22 cellular contexts compared by ENCODE assay signal in genomic region chr5:153797484-153797883, GRCh38.
A peak's percentile ranks its signal among the peaks of the same experiment; 100 is the strongest.
DNase-seq lines count a peak whose midpoint lies in the region; ATAC-seq, FAIRE-seq and TF ChIP-seq lines count a peak whose summit lies in the region.
"Had no signal": no experiment of that assay in that cellular context is flagged by ENCODE, and none has a peak within 500 bp of the region (broad histone marks: within the 10 kb centered on the region; RNA-seq: fewer than 3 reads in every experiment).

No MANE protein-coding gene starts in this region.

- WGBS in gastroesophageal sphincter (ENCODE audit: low coverage in 1 of 2), 2 donors, result 81 to 85% methylated on average over 2 to 3 of the region's 3 CpGs

- no peak for TF ChIP-seq CTCF in gastroesophageal sphincter (IDR thresholded peaks at IDR 0.05)

- TF ChIP-seq EP300 in gastroesophageal sphincter (IDR thresholded peaks at IDR 0.05), result no peak

- H3K27ac Mint-ChIP-seq in T-cell, result no peak overlapping the region
- H3K27ac Mint-ChIP-seq: activated naive CD4-positive, alpha-beta T cell treated with anti-CD3 and anti-CD28 coated beads, Interleukin-2, amount 50 U/mL, for 72 hours; stimulated activated naive CD8-positive, alpha-beta T cell treated with anti-CD3 and anti-CD28 coated beads, Interleukin-15, Interleukin-2, amounts not matched to agents 100 ng/mL and 50 ng/mL, for 24 hours had no signal

- peak; percentile 5 for DNase-seq in GM12892 (ENCODE audit: insufficient read length)
- DNase-seq in Kasumi-1 (lab: John Stamatoyannopoulos, UW), result no peak
- DNase-seq in T-cell, result no peak
- DNase-seq in stimulated activated CD4-positive, alpha-beta T cell treated with anti-CD3 and anti-CD28 coated beads, Interleukin-12 subunit alpha, Interleukin-12 subunit beta, amount 100 ng/mL, for 4 hours, result no peak
- DNase-seq: activated CD4-positive, CD25-positive, alpha-beta regulatory T cell; COR-L47; hypothalamus; left colon; NCI-H1694; NCI-H524 treated with DMSO at 0.1 percent for 48 hours; small intestine had no signal

- no peaks in the 10 kb centered on the region for H3K36me3 ChIP-seq in gastroesophageal sphincter
- H3K36me3 ChIP-seq: HAP-1, vagina had no signal

- CTCF ChIA-PET in T-cell (lab: Charles Lee), result no interaction called here

- peak; percentile 95 for ATAC-seq in GM19035 (IDR thresholded peaks at IDR 0.05; ENCODE audit: unreplicated experiment)
- ATAC-seq in HG02610 (IDR thresholded peaks at IDR 0.05; ENCODE audit: unreplicated experiment), result peak; percentile 75
- peak; percentile 99 for ATAC-seq in HG03442 (IDR thresholded peaks at IDR 0.05; ENCODE audit: unreplicated experiment)
- ATAC-seq in gastroesophageal sphincter, result no peak
- no peak for ATAC-seq in T-cell (replicated peaks in 1 of 4)
- ATAC-seq: activated naive CD4-positive, alpha-beta T cell treated with anti-CD3 and anti-CD28 coated beads, Interleukin-2, amount 50 U/mL, for 72 hours; left colon had no signal

- TF ChIP-seq POLR2A in GM12892 (IDR thresholded peaks at IDR 0.05; ENCODE audit: low read depth, low read length) (no peak), gastroesophageal sphincter (IDR thresholded peaks at IDR 0.05) (no peak)

- no peak overlapping the region for H3K4me3 ChIP-seq in gastroesophageal sphincter
- H3K4me3 ChIP-seq: HAP-1, vagina had no signal

- no peaks in the 10 kb centered on the region for H3K9me3 ChIP-seq in gastroesophageal sphincter
- H3K9me3 ChIP-seq: HAP-1, vagina had no signal

- H3K27me3 ChIP-seq in gastroesophageal sphincter, result no peaks in the 10 kb centered on the region
- H3K27me3 ChIP-seq: vagina had no signal

- no peaks in the 10 kb centered on the region for H3K4me1 Mint-ChIP-seq in T-cell

- H3K9me3 Mint-ChIP-seq in T-cell, result no peaks in the 10 kb centered on the region
- H3K9me3 Mint-ChIP-seq: activated naive CD4-positive, alpha-beta T cell treated with anti-CD3 and anti-CD28 coated beads, Interleukin-2, amount 50 U/mL, for 72 hours; stimulated activated naive CD8-positive, alpha-beta T cell treated with anti-CD3 and anti-CD28 coated beads, Interleukin-15, Interleukin-2, amounts not matched to agents 100 ng/mL and 50 ng/mL, for 24 hours had no signal

- no peak overlapping the region for H3K27ac ChIP-seq in gastroesophageal sphincter
- H3K27ac ChIP-seq: KMS-11, parathyroid adenoma, vagina had no signal

- no peaks in the 10 kb centered on the region for H3K4me1 ChIP-seq in gastroesophageal sphincter
- H3K4me1 ChIP-seq: HAP-1, parathyroid adenoma, vagina had no signal

- FAIRE-seq in GM12892 (lab: Jason Lieb, UNC), result no peak
- FAIRE-seq: RCC 7860, small intestine had no signal

- H3K4me3 Mint-ChIP-seq in T-cell, result no peak overlapping the region
- H3K4me3 Mint-ChIP-seq: stimulated activated naive CD8-positive, alpha-beta T cell treated with anti-CD3 and anti-CD28 coated beads, Interleukin-15, Interleukin-2, amounts not matched to agents 100 ng/mL and 50 ng/mL, for 24 hours had no signal

- H3K36me3 Mint-ChIP-seq in T-cell, result no peaks in the 10 kb centered on the region
- H3K36me3 Mint-ChIP-seq: activated naive CD4-positive, alpha-beta T cell treated with anti-CD3 and anti-CD28 coated beads, Interleukin-2, amount 50 U/mL, for 72 hours had no signal

- no peaks in the 10 kb centered on the region for H3K27me3 Mint-ChIP-seq in T-cell
- H3K27me3 Mint-ChIP-seq: stimulated activated naive CD8-positive, alpha-beta T cell treated with anti-CD3 and anti-CD28 coated beads, Interleukin-15, Interleukin-2, amounts not matched to agents 100 ng/mL and 50 ng/mL, for 24 hours had no signal

- POLR2A ChIA-PET in T-cell (lab: Charles Lee), result no interaction called here

Comparison
In these comparisons a context has a peak if more than half of its experiments do, and no peak if none do; other contexts are left out.
1. ATAC-seq: peak in GM19035 (single experiment), HG02610 (single experiment) and HG03442 (single experiment); none in gastroesophageal sphincter (single experiment) and T-cell (0 of 4).